ENCODE assay signal across 11 cellular contexts in genomic region chr5:125558466-125558865, GRCh38.
"Had no signal": no experiment of that assay in that cellular context is flagged by ENCODE, and none has a peak within 500 bp of the region (broad histone marks: within the 10 kb centered on the region; RNA-seq: fewer than 3 reads in every experiment).

No MANE protein-coding gene starts in this region.

- H3K36me3 ChIP-seq: esophagus muscularis mucosa, neural progenitor cell, sigmoid colon, thoracic aorta had no signal

- H3K27ac ChIP-seq: esophagus muscularis mucosa, neural progenitor cell, sigmoid colon, thoracic aorta had no signal

- DNase-seq: activated CD4-positive, alpha-beta T cell treated with anti-CD3 and anti-CD28 coated beads for 48 hours; activated gamma-delta T cell treated with Interleukin-2 at 50 U/mL for 16 hours; aorta; foreskin melanocyte; sigmoid colon; SW 1271 had no signal

- H3K27me3 ChIP-seq: esophagus muscularis mucosa, neural progenitor cell, sigmoid colon had no signal

- H3K4me1 ChIP-seq: esophagus muscularis mucosa had no signal

- H3K4me3 ChIP-seq: esophagus muscularis mucosa, neural progenitor cell, sigmoid colon, thoracic aorta had no signal

- H3K9me3 ChIP-seq: esophagus muscularis mucosa, sigmoid colon, thoracic aorta had no signal

- ATAC-seq: stimulated activated effector memory CD8-positive, alpha-beta T cell treated with anti-CD3 and anti-CD28 coated beads, Interleukin-12 subunit alpha, Interleukin-12 subunit beta, amount 100 ng/mL, for 72 hours; WTC11 had no signal
